4 cellular contexts compared by ENCODE assay signal in genomic region chr1:158570480-158570879, GRCh38. TPM values are rescaled to one million over a fixed set of nuclear protein-coding genes. Genes with fewer than 3 reads are reported as not detected.
"Had no signal": no experiment of that assay in that cellular context is flagged by ENCODE, and none has a peak within 500 bp of the region (broad histone marks: within the 10 kb centered on the region; RNA-seq: fewer than 3 reads in every experiment).

A gene with protein sequence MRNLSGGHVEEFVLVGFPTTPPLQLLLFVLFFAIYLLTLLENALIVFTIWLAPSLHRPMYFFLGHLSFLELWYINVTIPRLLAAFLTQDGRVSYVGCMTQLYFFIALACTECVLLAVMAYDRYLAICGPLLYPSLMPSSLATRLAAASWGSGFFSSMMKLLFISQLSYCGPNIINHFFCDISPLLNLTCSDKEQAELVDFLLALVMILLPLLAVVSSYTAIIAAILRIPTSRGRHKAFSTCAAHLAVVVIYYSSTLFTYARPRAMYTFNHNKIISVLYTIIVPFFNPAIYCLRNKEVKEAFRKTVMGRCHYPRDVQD (minus strand): TSS chr1:158570580. CDS start chr1:158563604, 6,976 bp downstream.

- H3K4me3 ChIP-seq: GM12878 had no signal

- ATAC-seq: GM12878 had no signal

- DNase-seq: GDM1, GF-D8 had no signal

RNA-seq across cellular contexts. Expression of the gene that starts here (rescaled TPM):
- total RNA-seq: G401, GM12878 had no signal
- polyA plus RNA-seq: GM12878 had no signal
